8 cellular contexts compared by ENCODE assay signal in genomic region chr2:28620801-28621171, GRCh38.
DNase-seq lines count a peak whose midpoint lies in the region; ATAC-seq and TF ChIP-seq lines count a peak whose summit lies in the region.

No MANE protein-coding gene starts in this region.

- H3K27ac ChIP-seq in muscle layer of duodenum (ENCODE audit: low read length): peak overlapping the region; percentile 87
- H3K27ac ChIP-seq in tibial artery: peak overlapping the region; percentile 98

- no peaks in the 10 kb centered on the region for H3K36me3 Mint-ChIP-seq in activated T-cell treated with anti-CD3 and anti-CD28 coated beads, Interleukin-2, amount 50 U/mL, for 4 hours (ENCODE audit: insufficient read depth)
- H3K36me3 Mint-ChIP-seq in MCF 10A (ENCODE audit: insufficient read depth, unreplicated experiment): no peaks in the 10 kb centered on the region

- CTCF ChIA-PET in MCF 10A (lab: Yijun Ruan, JAX): interaction anchor here (0.7 to 1.5 kb wide), 5 partner anchors 11 to 937 kb away, joined by 3 to 5 read pairs (median 4); no protein-coding TSS in a partner anchor

- peak overlapping the region; percentile 39 for H3K4me3 Mint-ChIP-seq in activated T-cell treated with anti-CD3 and anti-CD28 coated beads, Interleukin-2, amount 50 U/mL, for 4 hours
- H3K4me3 Mint-ChIP-seq in MCF 10A (ENCODE audit: unreplicated experiment): no peak overlapping the region

- peaks cover 84% of the 10 kb centered on the region for H3K4me1 Mint-ChIP-seq in activated T-cell treated with anti-CD3 and anti-CD28 coated beads, Interleukin-2, amount 50 U/mL, for 4 hours (ENCODE audit: low read depth)
- H3K4me1 Mint-ChIP-seq in MCF 10A (ENCODE audit: insufficient read depth, unreplicated experiment): peaks cover 27% of the 10 kb centered on the region

- H3K4me3 ChIP-seq in muscle layer of duodenum (ENCODE audit: low read depth in 1 of 2, low read length in 2 of 2): peak overlapping the region; percentile 9 to 27
- H3K4me3 ChIP-seq in tibial artery: no peak overlapping the region

- TF ChIP-seq CTCF in MCF 10A (IDR thresholded peaks at IDR 0.05; ENCODE audit: unreplicated experiment) (no peak), tibial artery (IDR thresholded peaks at IDR 0.05) (no peak)

- no peaks in the 10 kb centered on the region for H3K27me3 ChIP-seq in muscle layer of duodenum (ENCODE audit: low read depth, low read length)
- no peaks in the 10 kb centered on the region for H3K27me3 ChIP-seq in tibial artery

- intact Hi-C loops in MCF 10A (cut with micrococcal nuclease): loop anchor here (1.0 kb wide), 2 partner anchors 26 to 133 kb away; no protein-coding TSS in a partner anchor
- intact Hi-C loops in tibial artery (cut with DNase I; ENCODE audit: low total_unique reads): no loop called here

- BruUV-seq in MCF 10A (replicated peaks; lab: Mats Ljungman, UMichigan): no TSS peak

- H3K9me3 ChIP-seq in muscle layer of duodenum (ENCODE audit: control insufficient read depth in 1 of 2, low read length in 2 of 2) (no peaks in the 10 kb centered on the region), tibial artery (no peaks in the 10 kb centered on the region)

- H3K4me1 ChIP-seq in muscle layer of duodenum (ENCODE audit: control insufficient read depth in 1 of 2, insufficient read depth in 2 of 2, low read length in 2 of 2) (peaks cover 21 to 28% of the 10 kb centered on the region in 2 donors), tibial artery (peaks cover 0 to 69% (median 54%) of the 10 kb centered on the region in 4 donors)

- no peak for ATAC-seq in activated T-cell treated with anti-CD3 and anti-CD28 coated beads, Interleukin-2, amount 50 U/mL, for 4 hours

- DNase-seq in activated T-cell treated with anti-CD3 and anti-CD28 coated beads, Interleukin-2, amount 50 U/mL, for 4 hours: no peak
- DNase-seq in activated T-cell treated with anti-CD3 and anti-CD28 coated beads for 4 hours (no peak), MCF 10A (ENCODE audit: unreplicated experiment) (no peak), tibial artery (peak in 1 of 2 donors; percentile 64), dedifferentiated amniotic fluid mesenchymal stem cell (ENCODE audit: extremely low spot score) (no peak), superior temporal gyrus (ENCODE audit: extremely low spot score) (no peak), anterior cingulate cortex (lab: John Stamatoyannopoulos, UW) (no peak)

- no peaks in the 10 kb centered on the region for H3K9me3 Mint-ChIP-seq in activated T-cell treated with anti-CD3 and anti-CD28 coated beads, Interleukin-2, amount 50 U/mL, for 4 hours
- H3K9me3 Mint-ChIP-seq in MCF 10A (ENCODE audit: unreplicated experiment): no peaks in the 10 kb centered on the region

- no peaks in the 10 kb centered on the region for H3K27me3 Mint-ChIP-seq in activated T-cell treated with anti-CD3 and anti-CD28 coated beads, Interleukin-2, amount 50 U/mL, for 4 hours (ENCODE audit: low read depth)
- no peaks in the 10 kb centered on the region for H3K27me3 Mint-ChIP-seq in MCF 10A (ENCODE audit: insufficient read depth, unreplicated experiment)

- POLR2A ChIA-PET in MCF 10A (lab: Yijun Ruan, JAX): interaction anchor here (0.7 to 1.9 kb wide), 10 partner anchors 10 to 134 kb away, joined by 3 to 12 read pairs (median 4); partner anchors contain the start of gene PPP1CB

- H3K36me3 ChIP-seq in muscle layer of duodenum (ENCODE audit: control insufficient read depth in 1 of 2, insufficient read depth in 2 of 2, low read length in 2 of 2) (no peaks in the 10 kb centered on the region), tibial artery (no peaks in the 10 kb centered on the region)

- peak overlapping the region; percentile 98 for H3K27ac Mint-ChIP-seq in MCF 10A (ENCODE audit: low read depth, unreplicated experiment)

Comparison
In these comparisons a context has a peak if more than half of its experiments do, and no peak if none do; other contexts are left out.
1. H3K4me3 ChIP-seq: peak in muscle layer of duodenum (2 of 2); none in tibial artery (0 of 2).